ENCODE assay signal across 9 cellular contexts in genomic region chr2:159094173-159094737, GRCh38.
DNase-seq lines count a peak whose midpoint lies in the region; ATAC-seq and TF ChIP-seq lines count a peak whose summit lies in the region.
"Had no signal": no experiment of that assay in that cellular context is flagged by ENCODE, and none has a peak within 500 bp of the region (broad histone marks: within the 10 kb centered on the region; RNA-seq: fewer than 3 reads in every experiment).

No MANE protein-coding gene starts in this region.

- H3K9ac ChIP-seq in stomach smooth muscle (ENCODE audit: low read length in 2 of 2): no peak overlapping the region

- 46% methylated on average over 7 of the region's 10 CpGs for WGBS in right lobe of liver (ENCODE audit: insufficient coverage, low coverage, low lambda C conversion rate, missing lambda C conversion rate)

- intact Hi-C loops in right lobe of liver (cut with DNase I): no loop called here

- H3K27ac ChIP-seq in right lobe of liver: peak overlapping the region in 2 of 3 donors; percentile 19 to 30
- H3K27ac ChIP-seq in stomach smooth muscle (ENCODE audit: low read length): peak overlapping the region; percentile 75

- no peaks in the 10 kb centered on the region for H3K9me3 ChIP-seq in right lobe of liver
- peaks cover 0 to 5% of the 10 kb centered on the region in 2 donors for H3K9me3 ChIP-seq in stomach smooth muscle (ENCODE audit: control insufficient read depth in 2 of 2, low read length in 2 of 2)

- no peaks in the 10 kb centered on the region for H3K27me3 ChIP-seq in right lobe of liver
- no peaks in the 10 kb centered on the region for H3K27me3 ChIP-seq in stomach smooth muscle (ENCODE audit: control insufficient read depth in 1 of 2, insufficient read depth in 2 of 2, low read length in 2 of 2)

- DNase-seq in HT-29 (ENCODE audit: low spot score) (peak; percentile 66), cardiac fibroblast (ENCODE audit: low read depth in 2 of 2) (peak; percentile 73 to 90), right lobe of liver (no peak), GM13976 (ENCODE audit: low spot score) (no peak), NCI-H526 treated with DMSO at 0.1 percent for 48 hours (lab: John Stamatoyannopoulos, UW) (no peak)
- DNase-seq in activated CD4-positive, alpha-beta T cell treated with anti-CD3 and anti-CD28 coated beads, Interleukin-2, amount 50 U/mL, for 1 hour: no peak
- DNase-seq: stimulated activated naive B cell treated with anti-CD40 and anti-IgM and Interleukin-4, amounts not matched to agents 10 μg/mL and 1 μg/mL and 100 μg/mL, for 72 hours had no signal

- ATAC-seq in right lobe of liver (peak in 2 of 4 donors; percentile 4 to 12), GM21423 (IDR thresholded peaks at IDR 0.05; ENCODE audit: unreplicated experiment) (no peak)
- ATAC-seq: stimulated activated naive B cell treated with anti-CD40 and anti-IgM and Interleukin-4, amounts not matched to agents 10 μg/mL and 1 μg/mL and 100 μg/mL, for 72 hours had no signal

- no peaks in the 10 kb centered on the region for H3K36me3 ChIP-seq in right lobe of liver
- peaks cover 0 to 5% of the 10 kb centered on the region in 2 donors for H3K36me3 ChIP-seq in stomach smooth muscle (ENCODE audit: control insufficient read depth in 2 of 2, insufficient read depth in 2 of 2, low read length in 2 of 2)

- H3K4me3 ChIP-seq in cardiac fibroblast (replicated peaks in 1 of 2; ENCODE audit: low read depth in 2 of 2, low read length in 2 of 2) (no peak overlapping the region), right lobe of liver (no peak overlapping the region), stomach smooth muscle (ENCODE audit: low read length in 2 of 2) (peak overlapping the region in 1 of 2 donors; percentile 18)

- no peak for TF ChIP-seq POLR2A in right lobe of liver (IDR thresholded peaks at IDR 0.05)

- H3K4me1 ChIP-seq in right lobe of liver: peaks cover 0 to 16% (median 6%) of the 10 kb centered on the region in 4 donors
- H3K4me1 ChIP-seq in stomach smooth muscle (ENCODE audit: control insufficient read depth, insufficient read depth, low read length): peaks cover 46% of the 10 kb centered on the region

- no peak for TF ChIP-seq CTCF in cardiac fibroblast (IDR thresholded peaks at IDR 0.05; ENCODE audit: low read depth, low read length)
- no peak for TF ChIP-seq CTCF in right lobe of liver (IDR thresholded peaks at IDR 0.05)
- TF ChIP-seq CTCF in GM13976 (IDR thresholded peaks at IDR 0.05; ENCODE audit: borderline replicate concordance, control extremely low read depth, extremely low read depth, insufficient read depth, missing control alignments): no peak

- in situ Hi-C loops in GM13976 (cut with MboI; ENCODE audit: low sequenced_read_pairs, unreplicated experiment): no loop called here

Comparison
In these comparisons a context has a peak if more than half of its experiments do, and no peak if none do; other contexts are left out.
1. DNase-seq: peak in HT-29 (single experiment) and cardiac fibroblast (2 of 2); none in right lobe of liver (0 of 3), activated CD4-positive, alpha-beta T cell treated with anti-CD3 and anti-CD28 coated beads, Interleukin-2, amount 50 U/mL, for 1 hour (single experiment), GM13976 (single experiment) and NCI-H526 treated with DMSO at 0.1 percent for 48 hours (single experiment).